Comparison of ENCODE assay signal across 24 cellular contexts in genomic region chr11:26579683-26580082, GRCh38. TPM values are rescaled to one million over a fixed set of nuclear protein-coding genes. Genes with fewer than 3 reads are reported as not detected.
DNase-seq lines count a peak whose midpoint lies in the region; ATAC-seq, FAIRE-seq and TF ChIP-seq lines count a peak whose summit lies in the region.
"Had no signal": no experiment of that assay in that cellular context is flagged by ENCODE, and none has a peak within 500 bp of the region (broad histone marks: within the 10 kb centered on the region; RNA-seq: fewer than 3 reads in every experiment).

No MANE protein-coding gene starts in this region.

- H3K27ac ChIP-seq in RWPE2 (ENCODE audit: poor library complexity, severe bottlenecking): peak overlapping the region; percentile 64
- H3K27ac ChIP-seq in epithelial cell of prostate: peak overlapping the region; percentile 72
- peak overlapping the region; percentile 32 for H3K27ac ChIP-seq in hepatocyte
- no peak overlapping the region for H3K27ac ChIP-seq in HepG2 (ENCODE audit: extremely low read length, insufficient read depth, low read length)
- H3K27ac ChIP-seq: C4-2B, KMS-11, RWPE1 had no signal

- TF ChIP-seq CTCF in RWPE2 (IDR thresholded peaks at IDR 0.05; ENCODE audit: poor library complexity, severe bottlenecking) (no peak), hepatocyte (IDR thresholded peaks at IDR 0.05; ENCODE audit: poor library complexity) (no peak), omental fat pad (IDR thresholded peaks at IDR 0.05) (no peak), HepG2 (CRISPR knock-in tag; IDR thresholded peaks at IDR 0.05) (no peak)

- H3K4me2 ChIP-seq in hepatocyte: no peak overlapping the region
- H3K4me2 ChIP-seq in HepG2 (ENCODE audit: low read depth, low read length): no peak overlapping the region
- H3K4me2 ChIP-seq: KMS-11 had no signal

- H3K9me3 ChIP-seq in RWPE2 (ENCODE audit: severe bottlenecking) (no peaks in the 10 kb centered on the region), hepatocyte (ENCODE audit: low read depth) (no peaks in the 10 kb centered on the region), HepG2 (ENCODE audit: low read length) (no peaks in the 10 kb centered on the region)

- H3K9ac ChIP-seq in HepG2 (ENCODE audit: insufficient read depth, low read depth, low read length): no peak overlapping the region
- H3K9ac ChIP-seq: KMS-11 had no signal

- FAIRE-seq in HepG2 (lab: Jason Lieb, UNC): no peak
- FAIRE-seq: GM18507, HTR-8/SVneo had no signal

- H4K20me1 ChIP-seq in hepatocyte (ENCODE audit: insufficient read depth, poor library complexity, severe bottlenecking) (no peaks in the 10 kb centered on the region), HepG2 (ENCODE audit: insufficient read depth, low read length) (no peaks in the 10 kb centered on the region)

- no peak for TF ChIP-seq EP300 in HepG2 (IDR thresholded peaks at IDR 0.05; ENCODE audit: low read depth in 2 of 2, low read length in 2 of 2)
- TF ChIP-seq EP300 in HepG2 (CRISPR knock-in tag; IDR thresholded peaks at IDR 0.05; ENCODE audit: borderline replicate concordance): no peak

- CTCF ChIA-PET in HepG2 (lab: Yijun Ruan, JAX; ENCODE audit: low intra/inter-chr PET ratio, low total read pairs): no interaction called here

- TF ChIP-seq POLR2A in HepG2 (IDR thresholded peaks at IDR 0.05; ENCODE audit: insufficient read depth in 1 of 2, low read depth in 2 of 2, low read length in 2 of 2): no peak

- TF ChIP-seq RAD21 in HepG2 (CRISPR knock-in tag; IDR thresholded peaks at IDR 0.05): no peak

- DNase-seq in RWPE2 (ENCODE audit: low spot score) (no peak), epithelial cell of prostate (ENCODE audit: low read depth, low spot score) (no peak), hepatocyte (ENCODE audit: low spot score) (no peak), germinal center (ENCODE audit: low spot score) (no peak), Ammon's horn (ENCODE audit: low spot score) (no peak), omental fat pad (ENCODE audit: low spot score) (no peak), HepG2 (ENCODE audit: low spot score) (no peak)
- DNase-seq: AML-193; CD8-positive, alpha-beta memory T cell; GDM1; IMR-90; NCI-H1105; NCI-H146; NCI-H2029 treated with DMSO at 0.1 percent for 48 hours; NCI-H345; NCI-H524; NCI-H774; NK-92 treated with Interleukin-12 subunit alpha and Interleukin-12 subunit beta, amount 100 ng/mL, for 24 hours; SIG-M5 had no signal

- H3K79me2 ChIP-seq in hepatocyte: no peaks in the 10 kb centered on the region
- no peaks in the 10 kb centered on the region for H3K79me2 ChIP-seq in HepG2 (ENCODE audit: insufficient read depth, low read length)

- H3K9me2 ChIP-seq in hepatocyte (replicated peaks; ENCODE audit: insufficient read depth): no peaks in the 10 kb centered on the region

- intact Hi-C loops in HepG2 (cut with micrococcal nuclease; ENCODE audit: unreplicated experiment): no loop called here

- H3K36me3 ChIP-seq in RWPE2 (ENCODE audit: low read depth): no peaks in the 10 kb centered on the region
- no peaks in the 10 kb centered on the region for H3K36me3 ChIP-seq in hepatocyte (replicated peaks; ENCODE audit: insufficient read depth, low read depth)
- no peaks in the 10 kb centered on the region for H3K36me3 ChIP-seq in HepG2 (replicated peaks in 1 of 2; ENCODE audit: control insufficient read depth in 1 of 2, insufficient read depth in 2 of 2, low read length in 2 of 2)

- WGBS in hepatocyte (ENCODE audit: low lambda C conversion rate, missing lambda C conversion rate): 64% methylated on average over 2 of the region's 2 CpGs
- WGBS in HepG2 (ENCODE audit: low lambda C conversion rate): 40% methylated on average over 2 of the region's 2 CpGs

- H2AFZ ChIP-seq in hepatocyte (no peak overlapping the region), HepG2 (ENCODE audit: low read length) (no peak overlapping the region)

- no peak overlapping the region for H3K4me3 ChIP-seq in RWPE2 (ENCODE audit: severe bottlenecking)
- no peak overlapping the region for H3K4me3 ChIP-seq in hepatocyte
- no peak overlapping the region for H3K4me3 ChIP-seq in HepG2 (replicated peaks in 1 of 3; ENCODE audit: insufficient read depth in 1 of 3, low read depth in 2 of 3, low read length in 3 of 3)

- ATAC-seq in RWPE2 (ENCODE audit: low read depth) (no peak), omental fat pad (ENCODE audit: low FRiP score) (no peak), HepG2 (no peak)

- H3K27me3 ChIP-seq in RWPE2 (ENCODE audit: insufficient read depth, poor library complexity, severe bottlenecking) (no peaks in the 10 kb centered on the region), hepatocyte (no peaks in the 10 kb centered on the region), HepG2 (ENCODE audit: control insufficient read depth in 1 of 2, insufficient read depth in 2 of 2, low read length in 2 of 2) (no peaks in the 10 kb centered on the region)

- peaks cover 57% of the 10 kb centered on the region for H3K4me1 ChIP-seq in RWPE2 (ENCODE audit: insufficient read depth, poor library complexity, severe bottlenecking)
- no peaks in the 10 kb centered on the region for H3K4me1 ChIP-seq in hepatocyte (ENCODE audit: insufficient read depth)
- H3K4me1 ChIP-seq in HepG2 (ENCODE audit: insufficient read depth, low read length): no peaks in the 10 kb centered on the region

- in situ Hi-C loops in HepG2 (cut with HindIII; ENCODE audit: extremely low pct_ligation_motif_present, low pct_unique_long_range_greater_than_20kb): no loop called here

- no TSS peak for BruUV-seq in HepG2 (replicated peaks; lab: Mats Ljungman, UMichigan)

- POLR2A ChIA-PET in HepG2 (lab: Yijun Ruan, JAX): no interaction called here

TF ChIP-seq in HepG2, 621 proteins besides CTCF, POLR2A, EP300 and RAD21 (continues in another document):
- no peak for TF ChIP-seq ZFP37 (CRISPR knock-in tag; IDR thresholded peaks at IDR 0.05; ENCODE audit: borderline replicate concordance)
- TF ChIP-seq ZNF766 (CRISPR knock-in tag; IDR thresholded peaks at IDR 0.05; ENCODE audit: borderline replicate concordance): no peak
- TF ChIP-seq ZNF10 (CRISPR knock-in tag; IDR thresholded peaks at IDR 0.05; ENCODE audit: borderline replicate concordance, low read depth): no peak
- TF ChIP-seq MEIS2 (CRISPR knock-in tag; IDR thresholded peaks at IDR 0.05): no peak
- TF ChIP-seq PAX8 (CRISPR knock-in tag; IDR thresholded peaks at IDR 0.05; ENCODE audit: borderline replicate concordance): no peak
- TF ChIP-seq ZNF552 (CRISPR knock-in tag; IDR thresholded peaks at IDR 0.05; ENCODE audit: borderline replicate concordance): no peak
- TF ChIP-seq JUND (CRISPR knock-in tag; IDR thresholded peaks at IDR 0.05): no peak
- TF ChIP-seq TAF1 (CRISPR knock-in tag; IDR thresholded peaks at IDR 0.05): no peak
- TF ChIP-seq ATF5 (CRISPR knock-in tag; IDR thresholded peaks at IDR 0.05; ENCODE audit: low read depth): no peak
- TF ChIP-seq DZIP1 (CRISPR knock-in tag; IDR thresholded peaks at IDR 0.05): no peak

RNA-seq across cellular contexts. Expression of gene MUC15, which starts 7.6 kb away (rescaled TPM):
- total RNA-seq in hepatocyte (0.32 and 0.73 TPM in 2 replicates), omental fat pad (not detected), HepG2 (2016; rRNA removed; fragmentation: Illumina TruSeq; extraction: Trizol) (2.8 and 4.5 TPM in 2 replicates)
- polyA plus RNA-seq in hepatocyte (not detected in 2 replicates), HepG2 (2011; rRNA removed) (18.0 and 21.6 TPM in 2 replicates)
- total RNA-seq in HepG2 (2016; cell fraction: cytosol; rRNA removed; fragmentation: Illumina TruSeq; extraction: Trizol; ENCODE audit: low read depth): 0.10 and 0.62 TPM in 2 replicates
- total RNA-seq in HepG2 (2016; cell fraction: insoluble cytoplasmic fraction; rRNA removed; fragmentation: Illumina TruSeq; extraction: Trizol): 2.2 and 4.0 TPM in 2 replicates
- total RNA-seq in HepG2 (2016; cell fraction: membrane; rRNA removed; fragmentation: Illumina TruSeq; extraction: Trizol): 1.0 and 1.1 TPM in 2 replicates
- 13.5 and 15.1 TPM in 2 replicates for total RNA-seq in HepG2 (2016; cell fraction: nucleus; rRNA removed; fragmentation: Illumina TruSeq; extraction: Trizol)
- polyA plus RNA-seq in HepG2 (2011; cell fraction: cytosol; rRNA removed): 1.7 and 3.5 TPM in 2 replicates
- 42.9 and 67.4 TPM in 2 replicates for polyA plus RNA-seq in HepG2 (2011; cell fraction: nucleus; rRNA removed)
- 8.5 and 8.7 TPM in 2 replicates for polyA plus RNA-seq in HepG2 (2012)
- 0.40 and 0.41 TPM in 2 replicates for polyA plus RNA-seq in HepG2 (2016; cell fraction: cytosol; fragmentation: Illumina TruSeq; extraction: Trizol; ENCODE audit: low read depth)
- 4.4 and 5.0 TPM in 2 replicates for polyA plus RNA-seq in HepG2 (2016; cell fraction: insoluble cytoplasmic fraction; fragmentation: Illumina TruSeq; extraction: Trizol; ENCODE audit: low read depth)
- 0.95 and 1.2 TPM in 2 replicates for polyA plus RNA-seq in HepG2 (2016; cell fraction: membrane; fragmentation: Illumina TruSeq; extraction: Trizol; ENCODE audit: low read depth)
- polyA plus RNA-seq in HepG2 (2016; cell fraction: nucleus; fragmentation: Illumina TruSeq; extraction: Trizol; ENCODE audit: insufficient read depth, low read depth): 48.3 and 53.6 TPM in 2 replicates
- 3.2 TPM in 1 of 2 replicates, not detected in the other for polyA minus RNA-seq in HepG2 (2011; rRNA and poly(A)+ RNA removed; ENCODE audit: low replicate concordance)
- polyA minus RNA-seq in HepG2 (2011; cell fraction: cytosol; rRNA and poly(A)+ RNA removed): 1.2 and 1.8 TPM in 2 replicates
- polyA minus RNA-seq in HepG2 (2011; cell fraction: nucleus; rRNA and poly(A)+ RNA removed): 19.6 and 26.0 TPM in 2 replicates
- total RNA-seq: CD8-positive, alpha-beta memory T cell; IMR-90 had no signal
- polyA plus RNA-seq: CD8-positive, alpha-beta memory T cell; IMR-90 had no signal
